In genomic region chr16:84663433-84664101, GRCh38 we compare ENCODE assay signal across 1 cellular context.
A peak's percentile ranks its signal among the peaks of the same experiment; 100 is the strongest.
TF ChIP-seq lines count a peak whose summit lies in the region.

No MANE protein-coding gene starts in this region.

TF ChIP-seq in GM12878, 131 proteins besides CTCF, POLR2A, EP300 and RAD21 (continued from another document):
- TF ChIP-seq, protein P1, sequence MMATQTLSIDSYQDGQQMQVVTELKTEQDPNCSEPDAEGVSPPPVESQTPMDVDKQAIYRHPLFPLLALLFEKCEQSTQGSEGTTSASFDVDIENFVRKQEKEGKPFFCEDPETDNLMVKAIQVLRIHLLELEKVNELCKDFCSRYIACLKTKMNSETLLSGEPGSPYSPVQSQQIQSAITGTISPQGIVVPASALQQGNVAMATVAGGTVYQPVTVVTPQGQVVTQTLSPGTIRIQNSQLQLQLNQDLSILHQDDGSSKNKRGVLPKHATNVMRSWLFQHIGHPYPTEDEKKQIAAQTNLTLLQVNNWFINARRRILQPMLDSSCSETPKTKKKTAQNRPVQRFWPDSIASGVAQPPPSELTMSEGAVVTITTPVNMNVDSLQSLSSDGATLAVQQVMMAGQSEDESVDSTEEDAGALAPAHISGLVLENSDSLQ (IDR thresholded peaks at IDR 0.05) = peak; percentile 59; the same call in 1 of the 2 replicates
- peak; percentile 61 for TF ChIP-seq NR2F1 (conservative IDR thresholded peaks at IDR 0.05)
- TF ChIP-seq MTA2 (IDR thresholded peaks at IDR 0.05; ENCODE audit: low read depth) = no peak
- TF ChIP-seq, protein P2, sequence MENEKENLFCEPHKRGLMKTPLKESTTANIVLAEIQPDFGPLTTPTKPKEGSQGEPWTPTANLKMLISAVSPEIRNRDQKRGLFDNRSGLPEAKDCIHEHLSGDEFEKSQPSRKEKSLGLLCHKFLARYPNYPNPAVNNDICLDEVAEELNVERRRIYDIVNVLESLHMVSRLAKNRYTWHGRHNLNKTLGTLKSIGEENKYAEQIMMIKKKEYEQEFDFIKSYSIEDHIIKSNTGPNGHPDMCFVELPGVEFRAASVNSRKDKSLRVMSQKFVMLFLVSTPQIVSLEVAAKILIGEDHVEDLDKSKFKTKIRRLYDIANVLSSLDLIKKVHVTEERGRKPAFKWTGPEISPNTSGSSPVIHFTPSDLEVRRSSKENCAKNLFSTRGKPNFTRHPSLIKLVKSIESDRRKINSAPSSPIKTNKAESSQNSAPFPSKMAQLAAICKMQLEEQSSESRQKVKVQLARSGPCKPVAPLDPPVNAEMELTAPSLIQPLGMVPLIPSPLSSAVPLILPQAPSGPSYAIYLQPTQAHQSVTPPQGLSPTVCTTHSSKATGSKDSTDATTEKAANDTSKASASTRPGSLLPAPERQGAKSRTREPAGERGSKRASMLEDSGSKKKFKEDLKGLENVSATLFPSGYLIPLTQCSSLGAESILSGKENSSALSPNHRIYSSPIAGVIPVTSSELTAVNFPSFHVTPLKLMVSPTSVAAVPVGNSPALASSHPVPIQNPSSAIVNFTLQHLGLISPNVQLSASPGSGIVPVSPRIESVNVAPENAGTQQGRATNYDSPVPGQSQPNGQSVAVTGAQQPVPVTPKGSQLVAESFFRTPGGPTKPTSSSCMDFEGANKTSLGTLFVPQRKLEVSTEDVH (IDR thresholded peaks at IDR 0.05; ENCODE audit: low read depth, partially characterized antibody) = peak; percentile 22
- peak in 1 of 2 experiments; percentile 31; a peak in 2 of 4 replicates for TF ChIP-seq IKZF2 (IDR thresholded peaks at IDR 0.05)
